Comparison of ENCODE assay signal across 8 cellular contexts in genomic region chr9:108933641-108934322, GRCh38. TPM values are rescaled to one million over a fixed set of nuclear protein-coding genes. Genes with fewer than 3 reads are reported as not detected.
DNase-seq lines count a peak whose midpoint lies in the region; ATAC-seq and TF ChIP-seq lines count a peak whose summit lies in the region.

TSS of gene ELP1 (minus strand) at chr9:108934124. CDS start at chr9:108931146, 2,978 bp downstream.

- intact Hi-C loops in heart left ventricle (cut with DNase I) = loop anchor here in 5 of 10 donors (5.0 to 10.0 kb wide), 5 partner anchors 79 to 189 kb away; partner anchors contain the start of genes TMEM245 (in 2 of the 5) and CTNNAL1 (in 1 of the 5)
- intact Hi-C loops in posterior cingulate gyrus (cut with DNase I) = loop anchor here (1.0 kb wide), 2 partner anchors 79 to 186 kb away; partner anchors contain the start of gene TMEM245

- H3K36me3 Mint-ChIP-seq in activated naive CD8-positive, alpha-beta T cell treated with anti-CD3 and anti-CD28 coated beads, Interleukin-2, amount 50 U/mL, for 24 hours (ENCODE audit: low read depth) = peaks cover 15% of the 10 kb centered on the region

- H3K27ac ChIP-seq in heart left ventricle (peak within 1 kb of the TSS; percentile 77 to 96 (median 90)), upper lobe of left lung (peak within 1 kb of the TSS; percentile 90 to 96 (median 92))

- H3K36me3 ChIP-seq in heart left ventricle (peaks cover 0 to 45% (median 22%) of the 10 kb centered on the region in 9 donors), upper lobe of left lung (peaks cover 0 to 22% (median 3%) of the 10 kb centered on the region in 4 donors)

- H3K9me3 ChIP-seq in heart left ventricle (no peaks in the 10 kb centered on the region), upper lobe of left lung (no peaks in the 10 kb centered on the region)

- H3K4me1 ChIP-seq in heart left ventricle (peaks cover 0 to 30% (median 19%) of the 10 kb centered on the region in 12 donors), upper lobe of left lung (peaks cover 19 to 31% (median 22%) of the 10 kb centered on the region in 4 donors)

- ATAC-seq in HG02763 (IDR thresholded peaks at IDR 0.05; ENCODE audit: unreplicated experiment) = peak; percentile 81
- peak; percentile 92 for ATAC-seq in activated naive CD8-positive, alpha-beta T cell treated with anti-CD3 and anti-CD28 coated beads, Interleukin-2, amount 50 U/mL, for 24 hours
- ATAC-seq in heart left ventricle = peak; percentile 88 to 95 (median 94)
- ATAC-seq in upper lobe of left lung (ENCODE audit: low FRiP score in 2 of 2) = peak; percentile 95 to 96

- TF ChIP-seq EP300 in upper lobe of left lung (IDR thresholded peaks at IDR 0.05) = no peak

- no peak for TF ChIP-seq POLR2A in heart left ventricle (IDR thresholded peaks at IDR 0.05)
- TF ChIP-seq POLR2A in upper lobe of left lung (IDR thresholded peaks at IDR 0.05) = peak in 2 of 4 donors; percentile 33 to 61

- H3K27me3 ChIP-seq in heart left ventricle (no peaks in the 10 kb centered on the region), upper lobe of left lung (no peaks in the 10 kb centered on the region)

- H3K4me3 Mint-ChIP-seq in activated naive CD8-positive, alpha-beta T cell treated with anti-CD3 and anti-CD28 coated beads, Interleukin-2, amount 50 U/mL, for 24 hours = peak within 1 kb of the TSS; percentile 99

- H3K9me3 Mint-ChIP-seq in activated naive CD8-positive, alpha-beta T cell treated with anti-CD3 and anti-CD28 coated beads, Interleukin-2, amount 50 U/mL, for 24 hours = no peaks in the 10 kb centered on the region

- peaks cover 29% of the 10 kb centered on the region for H3K4me1 Mint-ChIP-seq in activated naive CD8-positive, alpha-beta T cell treated with anti-CD3 and anti-CD28 coated beads, Interleukin-2, amount 50 U/mL, for 24 hours

- no peaks in the 10 kb centered on the region for H3K27me3 Mint-ChIP-seq in activated naive CD8-positive, alpha-beta T cell treated with anti-CD3 and anti-CD28 coated beads, Interleukin-2, amount 50 U/mL, for 24 hours

- 0 out of 2 replicates have a peak, but pooled peaks have one; percentile 32 for TF ChIP-seq CTCF in GM12874 (IDR thresholded peaks at IDR 0.05; ENCODE audit: insufficient read depth, low read depth, low read length)
- TF ChIP-seq CTCF in heart left ventricle (IDR thresholded peaks at IDR 0.05) = peak in 8 of 12 donors; percentile 10 to 47 (median 21)
- peak in 2 of 6 experiments; percentile 18 to 24 for TF ChIP-seq CTCF in upper lobe of left lung (IDR thresholded peaks at IDR 0.05)

- DNase-seq in NCI-H1417 (lab: John Stamatoyannopoulos, UW) = peak; percentile 77 to 98 (median 97)
- peak; percentile 79 to 91 for DNase-seq in SW 1271 (lab: John Stamatoyannopoulos, UW)
- peak; percentile 93 for DNase-seq in activated naive CD8-positive, alpha-beta T cell treated with anti-CD3 and anti-CD28 coated beads, Interleukin-2, amount 50 U/mL, for 24 hours
- DNase-seq in heart left ventricle = peak; percentile 93 to 96 (median 96)
- DNase-seq in posterior cingulate gyrus = peak; percentile 88 to 99 (median 94)
- DNase-seq in upper lobe of left lung = peak; percentile 94 to 98

- H3K4me3 ChIP-seq in heart left ventricle = peak within 1 kb of the TSS; percentile 67 to 99 (median 90)
- H3K4me3 ChIP-seq in upper lobe of left lung = peak within 1 kb of the TSS; percentile 74 to 95 (median 84)

- H3K27ac Mint-ChIP-seq in activated naive CD8-positive, alpha-beta T cell treated with anti-CD3 and anti-CD28 coated beads, Interleukin-2, amount 50 U/mL, for 24 hours = peak within 1 kb of the TSS; percentile 98

- 0 to 1% (median 0%) methylated on average over 22 to 52 of the region's 52 CpGs for WGBS in heart left ventricle, 4 donors
- 0% methylated on average over 5 to 30 of the region's 52 CpGs for WGBS in upper lobe of left lung, 2 donors

RNA-seq across cellular contexts. Expression of gene ELP1, which starts in this region (rescaled TPM):
- total RNA-seq in heart left ventricle (10 to 100 TPM; 12.4 to 32.0 (median 21.1) TPM), upper lobe of left lung (10 to 100 TPM; 11.3 to 55.4 (median 18.5) TPM)
- 10 to 100 TPM in 1 of 2 donors, 1 to 10 TPM in 1; 7.8 to 17.7 TPM for polyA plus RNA-seq in heart left ventricle

Comparison
In these comparisons a context has a peak if more than half of its experiments do, and no peak if none do; other contexts are left out.
1. Peak in every context shown above with its lines: DNase-seq, ATAC-seq, H3K4me3 ChIP-seq and H3K27ac ChIP-seq.